18 cellular contexts compared by ENCODE assay signal in genomic region chr10:98967601-98968000, GRCh38.
DNase-seq lines count a peak whose midpoint lies in the region; ATAC-seq and TF ChIP-seq lines count a peak whose summit lies in the region.
"Had no signal": no experiment of that assay in that cellular context is flagged by ENCODE, and none has a peak within 500 bp of the region (broad histone marks: within the 10 kb centered on the region; RNA-seq: fewer than 3 reads in every experiment).

No MANE protein-coding gene starts in this region.

- H3K27ac ChIP-seq in brain microvascular endothelial cell (no peak overlapping the region), lower lobe of right lung (no peak overlapping the region)

- no peak overlapping the region for H3K4me3 Mint-ChIP-seq in stimulated activated effector memory CD8-positive, alpha-beta T cell treated with anti-CD3 and anti-CD28 coated beads, Interleukin-12 subunit alpha, Interleukin-12 subunit beta, amount 100 ng/mL, for 72 hours
- H3K4me3 Mint-ChIP-seq: B cell; CD4-positive, alpha-beta memory T cell; GM23338 had no signal

- H3K27me3 ChIP-seq in brain microvascular endothelial cell (replicated peaks) (no peaks in the 10 kb centered on the region), lower lobe of right lung (ENCODE audit: low read depth) (no peaks in the 10 kb centered on the region)

- H3K27ac Mint-ChIP-seq in stimulated activated effector memory CD8-positive, alpha-beta T cell treated with anti-CD3 and anti-CD28 coated beads, Interleukin-12 subunit alpha, Interleukin-12 subunit beta, amount 100 ng/mL, for 72 hours = no peak overlapping the region
- H3K27ac Mint-ChIP-seq: B cell; CD4-positive, alpha-beta memory T cell; GM23338 had no signal

- no peak overlapping the region for H3K4me3 ChIP-seq in brain microvascular endothelial cell (ENCODE audit: low read depth, low read length)
- no peak overlapping the region for H3K4me3 ChIP-seq in fibroblast of villous mesenchyme (ENCODE audit: low read depth, low read length)
- no peak overlapping the region for H3K4me3 ChIP-seq in lower lobe of right lung
- H3K4me3 ChIP-seq: GM23338 had no signal

- in situ Hi-C loops in brain microvascular endothelial cell (cut with HindIII; ENCODE audit: low pct_ligation_motif_present, low sequenced_read_pairs) = no loop called here

- H3K36me3 ChIP-seq in brain microvascular endothelial cell (replicated peaks) = no peaks in the 10 kb centered on the region
- no peaks in the 10 kb centered on the region for H3K36me3 ChIP-seq in lower lobe of right lung

- no peaks in the 10 kb centered on the region for H3K36me3 Mint-ChIP-seq in stimulated activated effector memory CD8-positive, alpha-beta T cell treated with anti-CD3 and anti-CD28 coated beads, Interleukin-12 subunit alpha, Interleukin-12 subunit beta, amount 100 ng/mL, for 72 hours
- H3K36me3 Mint-ChIP-seq: CD4-positive, alpha-beta memory T cell had no signal

- intact Hi-C loops in lower lobe of right lung (cut with DNase I) = no loop called here

- peak; percentile 46 for DNase-seq in M059J (ENCODE audit: low read depth)
- DNase-seq in brain microvascular endothelial cell = peak; percentile 34
- DNase-seq in fibroblast of villous mesenchyme (ENCODE audit: low read depth) = peak; percentile 63
- no peak for DNase-seq in lower lobe of right lung
- no peak for DNase-seq in stimulated activated effector memory CD8-positive, alpha-beta T cell treated with anti-CD3 and anti-CD28 coated beads, Interleukin-12 subunit alpha, Interleukin-12 subunit beta, amount 100 ng/mL, for 72 hours (ENCODE audit: low spot score in 2 of 2)
- DNase-seq in NCI-H748 (lab: John Stamatoyannopoulos, UW; ENCODE audit: unreplicated experiment) = no peak
- DNase-seq: CD4-positive, alpha-beta memory T cell; DMS79 treated with DMSO at 0.1 percent for 48 hours; GDM1; KG1; NCI-H1105; NCI-H1694 treated with DMSO at 0.1 percent for 48 hours; NCI-H748 treated with DMSO at 0.1 percent for 48 hours; SHP77 had no signal

- H3K9me3 ChIP-seq in lower lobe of right lung = no peaks in the 10 kb centered on the region

- TF ChIP-seq CTCF in brain microvascular endothelial cell (IDR thresholded peaks at IDR 0.05; ENCODE audit: low read depth, low read length, missing control alignments) (no peak), fibroblast of villous mesenchyme (IDR thresholded peaks at IDR 0.05; ENCODE audit: insufficient read depth, low read depth, low read length) (no peak), lower lobe of right lung (IDR thresholded peaks at IDR 0.05) (no peak)

- ATAC-seq in HG03469 (IDR thresholded peaks at IDR 0.05; ENCODE audit: unreplicated experiment) (no peak), lower lobe of right lung (no peak)
- ATAC-seq in stimulated activated effector memory CD8-positive, alpha-beta T cell treated with anti-CD3 and anti-CD28 coated beads, Interleukin-12 subunit alpha, Interleukin-12 subunit beta, amount 100 ng/mL, for 72 hours = no peak
- ATAC-seq: GM23338, Panc1 had no signal

- H3K4me1 Mint-ChIP-seq in stimulated activated effector memory CD8-positive, alpha-beta T cell treated with anti-CD3 and anti-CD28 coated beads, Interleukin-12 subunit alpha, Interleukin-12 subunit beta, amount 100 ng/mL, for 72 hours = no peaks in the 10 kb centered on the region
- H3K4me1 Mint-ChIP-seq: B cell; CD4-positive, alpha-beta memory T cell; GM23338 had no signal

- H3K4me1 ChIP-seq in lower lobe of right lung = no peaks in the 10 kb centered on the region

- peaks cover 4% of the 10 kb centered on the region for H3K9me3 Mint-ChIP-seq in stimulated activated effector memory CD8-positive, alpha-beta T cell treated with anti-CD3 and anti-CD28 coated beads, Interleukin-12 subunit alpha, Interleukin-12 subunit beta, amount 100 ng/mL, for 72 hours
- H3K9me3 Mint-ChIP-seq: GM23338 had no signal

Comparison
In these comparisons a context has a peak if more than half of its experiments do, and no peak if none do; other contexts are left out.
1. DNase-seq: peak in M059J (single experiment), brain microvascular endothelial cell (single experiment) and fibroblast of villous mesenchyme (single experiment); none in lower lobe of right lung (single experiment), stimulated activated effector memory CD8-positive, alpha-beta T cell treated with anti-CD3 and anti-CD28 coated beads, Interleukin-12 subunit alpha, Interleukin-12 subunit beta, amount 100 ng/mL, for 72 hours (0 of 2) and NCI-H748 (single experiment).